In the genomic region with DNA sequence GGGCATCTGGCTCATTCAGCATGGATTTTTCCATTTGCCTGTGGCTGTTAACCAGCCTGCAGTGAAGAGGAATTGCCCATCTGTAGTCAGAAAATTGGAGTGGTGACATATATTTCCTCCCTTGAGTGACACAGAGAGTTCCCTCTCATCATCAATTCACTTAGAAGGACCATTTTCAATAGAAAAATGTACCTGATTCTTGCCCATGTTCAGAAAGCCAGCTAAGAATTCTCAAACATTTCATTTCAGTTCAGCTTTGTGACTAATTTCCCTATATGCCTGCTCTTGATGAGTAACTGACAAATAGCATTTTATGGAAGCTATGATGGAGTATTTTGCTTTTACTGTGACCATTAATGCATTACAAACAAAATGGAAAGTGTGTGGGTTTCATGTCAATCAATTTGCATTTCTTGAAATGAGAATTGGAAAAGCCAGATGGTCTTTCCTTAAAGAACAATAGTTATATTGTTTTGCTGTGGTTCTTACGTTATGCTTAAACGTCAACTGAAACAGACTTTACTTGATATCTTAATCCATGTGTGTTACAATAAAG, we compare ENCODE assay signal across 13 cellular contexts.
A peak's percentile ranks its signal among the peaks of the same experiment; 100 is the strongest.
DNase-seq lines count a peak whose midpoint lies in the region; ATAC-seq, FAIRE-seq and TF ChIP-seq lines count a peak whose summit lies in the region.
"Had no signal": no experiment of that assay in that cellular context is flagged by ENCODE, and none has a peak within 500 bp of the region (broad histone marks: within the 10 kb centered on the region; RNA-seq: fewer than 3 reads in every experiment).

No MANE protein-coding gene starts in this region.

- intact Hi-C loops in tibial artery (cut with DNase I; ENCODE audit: low total_unique reads) (no loop called here), breast epithelium (cut with DNase I; ENCODE audit: low total_unique reads) (loop anchor here (5.0 kb wide), 1 partner anchor 437 kb away; no protein-coding TSS in a partner anchor), stomach (cut with DNase I; ENCODE audit: low total_unique reads) (no loop called here)

- ATAC-seq in GM19455 (IDR thresholded peaks at IDR 0.05; ENCODE audit: unreplicated experiment) (peak; percentile 90), HG02885 (IDR thresholded peaks at IDR 0.05; ENCODE audit: poor library complexity, unreplicated experiment) (peak; percentile 86), HG03571 (IDR thresholded peaks at IDR 0.05; ENCODE audit: unreplicated experiment) (peak; percentile 75)

- TF ChIP-seq CTCF in tibial artery (IDR thresholded peaks at IDR 0.05) (no peak), breast epithelium (IDR thresholded peaks at IDR 0.05) (no peak), stomach (IDR thresholded peaks at IDR 0.05) (no peak)

- H3K36me3 ChIP-seq in tibial artery (no peaks in the 10 kb centered on the region), breast epithelium (no peaks in the 10 kb centered on the region), stomach (no peaks in the 10 kb centered on the region)

- H3K4me1 ChIP-seq in tibial artery (no peaks in the 10 kb centered on the region), breast epithelium (no peaks in the 10 kb centered on the region), stomach (no peaks in the 10 kb centered on the region)

- H3K9me3 ChIP-seq in tibial artery, result no peaks in the 10 kb centered on the region
- no peaks in the 10 kb centered on the region for H3K9me3 ChIP-seq in breast epithelium
- no peaks in the 10 kb centered on the region for H3K9me3 ChIP-seq in stomach

- TF ChIP-seq EP300 in stomach (IDR thresholded peaks at IDR 0.05), result no peak

- FAIRE-seq in GM18507 (lab: Jason Lieb, UNC), result peak; percentile 80
- FAIRE-seq: small intestine had no signal

- H3K4me3 ChIP-seq in tibial artery, result no peak overlapping the region
- no peak overlapping the region for H3K4me3 ChIP-seq in breast epithelium
- H3K4me3 ChIP-seq in stomach, result no peak overlapping the region

- WGBS in stomach, 5 donors, result 19 to 39% (median 33%) methylated on average over 2 of the region's 2 CpGs

- no peak for TF ChIP-seq POLR2A in breast epithelium (IDR thresholded peaks at IDR 0.05)
- TF ChIP-seq POLR2A in stomach (IDR thresholded peaks at IDR 0.05), result no peak

- H3K27ac ChIP-seq in tibial artery (no peak overlapping the region), breast epithelium (no peak overlapping the region), stomach (no peak overlapping the region)
- H3K27ac ChIP-seq: C4-2B had no signal

- no peaks in the 10 kb centered on the region for H3K27me3 ChIP-seq in tibial artery
- H3K27me3 ChIP-seq in breast epithelium, result no peaks in the 10 kb centered on the region
- no peaks in the 10 kb centered on the region for H3K27me3 ChIP-seq in stomach

- DNase-seq in GM18507 (ENCODE audit: extremely low spot score, insufficient read length, low read depth) (no peak), tibial artery (no peak), breast epithelium (ENCODE audit: low spot score in 2 of 2) (no peak), iPS-NIHi7 (ENCODE audit: extremely low spot score) (no peak), stomach (no peak)
- DNase-seq: activated CD4-positive, CD25-positive, alpha-beta regulatory T cell treated with anti-CD3 and anti-CD28 coated beads, Interleukin-2, amount 50 U/mL, for 72 hours; NCI-H2227 treated with DMSO at 0.1 percent for 48 hours; SHP77; small intestine had no signal
